ENCODE assay signal across 11 cellular contexts in the genomic region with DNA sequence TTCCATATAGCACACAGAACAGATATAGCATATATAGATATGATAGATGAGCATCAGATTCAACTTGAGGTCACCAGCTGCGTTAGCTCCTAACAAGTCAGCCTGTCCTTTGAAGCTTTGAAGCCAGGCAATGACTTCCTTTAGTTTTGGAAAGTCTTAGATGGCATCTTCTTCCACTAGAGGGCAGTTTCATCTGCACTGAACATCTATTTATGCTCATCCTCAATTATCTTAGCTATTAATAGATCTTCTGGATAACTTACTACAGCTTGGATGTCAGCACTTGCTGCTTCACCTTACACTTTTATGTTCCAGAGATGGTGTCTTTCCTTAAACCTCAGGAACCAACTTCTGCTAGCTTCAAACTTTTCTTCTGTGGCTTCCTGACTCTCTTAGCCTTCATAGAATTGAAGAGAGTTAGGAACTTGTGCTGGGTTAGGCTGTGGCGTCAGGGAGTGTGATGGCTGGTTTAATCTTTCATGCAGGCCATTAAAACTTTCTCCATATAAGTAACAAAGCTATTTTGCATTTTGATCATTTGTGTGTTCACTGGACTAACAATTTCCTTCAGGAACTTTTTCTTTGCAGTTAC.
DNase-seq lines count a peak whose midpoint lies in the region; ATAC-seq and TF ChIP-seq lines count a peak whose summit lies in the region.
"Had no signal": no experiment of that assay in that cellular context is flagged by ENCODE, and none has a peak within 500 bp of the region (broad histone marks: within the 10 kb centered on the region; RNA-seq: fewer than 3 reads in every experiment).

No MANE protein-coding gene starts in this region.

- TF ChIP-seq CTCF in A673 (conservative IDR thresholded peaks at IDR 0.05; ENCODE audit: low read depth, low read length) (peak; percentile 69), SK-N-SH (IDR thresholded peaks at IDR 0.05) (peak; percentile 69)

- DNase-seq in A673 (ENCODE audit: low spot score): peak; percentile 65
- no peak for DNase-seq in SK-N-SH
- peak; percentile 21 for DNase-seq in glomerular visceral epithelial cell (ENCODE audit: extremely low spot score)
- DNase-seq in effector memory CD4-positive, alpha-beta T cell: no peak
- no peak for DNase-seq in NCI-H345 treated with DMSO at 0.1 percent for 48 hours (lab: John Stamatoyannopoulos, UW; ENCODE audit: unreplicated experiment)
- DNase-seq in CD8-positive, alpha-beta memory T cell: no peak
- DNase-seq: GDM1 had no signal

- CTCF ChIA-PET in A673 (lab: Charles Lee): interaction anchor here (0.7 kb wide), 1 partner anchor 1366 kb away, joined by 3 read pairs; no protein-coding TSS in a partner anchor
- CTCF ChIA-PET in SK-N-SH (lab: Yijun Ruan, JAX): interaction anchor here (1.6 kb wide), 1 partner anchor 10 kb away, joined by 6 read pairs; no protein-coding TSS in a partner anchor
- CTCF ChIA-PET in CD8-positive, alpha-beta memory T cell (lab: Charles Lee): no interaction called here

- intact Hi-C loops in A673 (cut with micrococcal nuclease; ENCODE audit: unreplicated experiment): loop anchor here (5.0 kb wide), 1 partner anchor 1403 kb away; a partner anchor contains a TSS

- no peaks in the 10 kb centered on the region for H3K4me1 ChIP-seq in A673 (ENCODE audit: insufficient read depth, low read length, poor library complexity, severe bottlenecking)
- no peaks in the 10 kb centered on the region for H3K4me1 ChIP-seq in SK-N-SH (ENCODE audit: control insufficient read depth in 1 of 2, insufficient read depth in 2 of 2, low read depth in 1 of 2, low read length in 1 of 2)
- no peaks in the 10 kb centered on the region for H3K4me1 ChIP-seq in effector memory CD4-positive, alpha-beta T cell (ENCODE audit: control insufficient read depth, insufficient read depth, low read length, poor library complexity, severe bottlenecking)
- no peaks in the 10 kb centered on the region for H3K4me1 ChIP-seq in CD8-positive, alpha-beta memory T cell (ENCODE audit: insufficient read depth, low read length)

- no peaks in the 10 kb centered on the region for H3K79me2 ChIP-seq in SK-N-SH (ENCODE audit: insufficient read depth)

- peak; percentile 48 for ATAC-seq in GM18868 (IDR thresholded peaks at IDR 0.05; ENCODE audit: unreplicated experiment)
- ATAC-seq in HG03442 (IDR thresholded peaks at IDR 0.05; ENCODE audit: unreplicated experiment): no peak

- H3K9me3 ChIP-seq in A673 (ENCODE audit: low read depth, low read length, poor library complexity, severe bottlenecking): peaks cover 4% of the 10 kb centered on the region
- 0 out of 2 replicates have a peak, but pooled peaks cover 3% of the 10 kb centered on the region for H3K9me3 ChIP-seq in SK-N-SH
- H3K9me3 ChIP-seq in effector memory CD4-positive, alpha-beta T cell (ENCODE audit: control insufficient read depth, low read length): no peaks in the 10 kb centered on the region
- no peaks in the 10 kb centered on the region for H3K9me3 ChIP-seq in CD8-positive, alpha-beta memory T cell (ENCODE audit: low read length)

- WGBS in SK-N-SH (ENCODE audit: low lambda C conversion rate): 83% methylated on average over 2 of the region's 2 CpGs

- H3K36me3 ChIP-seq in A673 (ENCODE audit: insufficient read depth, low read length, poor library complexity, severe bottlenecking) (no peaks in the 10 kb centered on the region), SK-N-SH (replicated peaks in 1 of 2; ENCODE audit: control insufficient read depth in 1 of 2, insufficient read depth in 2 of 2, low read length in 1 of 2) (no peaks in the 10 kb centered on the region)
- no peaks in the 10 kb centered on the region for H3K36me3 ChIP-seq in effector memory CD4-positive, alpha-beta T cell (ENCODE audit: control insufficient read depth, insufficient read depth, low read length)
- H3K36me3 ChIP-seq in CD8-positive, alpha-beta memory T cell (ENCODE audit: insufficient read depth, low read length): no peaks in the 10 kb centered on the region

- H3K4me3 Mint-ChIP-seq in CD8-positive, alpha-beta memory T cell: no peak overlapping the region
- H3K4me3 Mint-ChIP-seq: dendritic cell treated with granulocyte-macrophage colony-stimulating factor and Interleukin-4, amounts not matched to agents 40 ng/mL and 50 ng/mL, for 4 days; T-helper 1 cell treated with Interleukin-12 subunit alpha and Interleukin-12 subunit beta and Interleukin-4 antibody, amounts not matched to agents 30 μg/mL and 1 μg/mL, for 36 hours had no signal

- POLR2A ChIA-PET in A673 (lab: Charles Lee; ENCODE audit: low non-redundant PET) (no interaction called here), SK-N-SH (lab: Yijun Ruan, JAX) (interaction anchor here (0.6 kb wide), 1 partner anchor 1311 kb away, joined by 3 read pairs; no protein-coding TSS in a partner anchor)
- POLR2A ChIA-PET in CD8-positive, alpha-beta memory T cell (lab: Charles Lee): no interaction called here

- peak; percentile 60 for TF ChIP-seq RAD21 in SK-N-SH (IDR thresholded peaks at IDR 0.05; ENCODE audit: low read length)

- no peaks in the 10 kb centered on the region for H3K36me3 Mint-ChIP-seq in CD8-positive, alpha-beta memory T cell

- H3K27me3 ChIP-seq in A673 (replicated peaks; ENCODE audit: insufficient read depth, low read depth, low read length, poor library complexity): no peaks in the 10 kb centered on the region
- H3K27me3 ChIP-seq in SK-N-SH (ENCODE audit: insufficient read depth): no peaks in the 10 kb centered on the region
- no peaks in the 10 kb centered on the region for H3K27me3 ChIP-seq in effector memory CD4-positive, alpha-beta T cell (replicated peaks; ENCODE audit: control insufficient read depth, insufficient read depth, low read length, poor library complexity, severe bottlenecking)
- no peaks in the 10 kb centered on the region for H3K27me3 ChIP-seq in CD8-positive, alpha-beta memory T cell (ENCODE audit: insufficient read depth, low read length, poor library complexity, severe bottlenecking)

- H3K9me3 Mint-ChIP-seq in CD8-positive, alpha-beta memory T cell: peaks cover 0 to 9% (median 6%) of the 10 kb centered on the region in 5 donors
- H3K9me3 Mint-ChIP-seq: dendritic cell treated with granulocyte-macrophage colony-stimulating factor and Interleukin-4, amounts not matched to agents 40 ng/mL and 50 ng/mL, for 4 days; T-helper 1 cell treated with Interleukin-12 subunit alpha and Interleukin-12 subunit beta and Interleukin-4 antibody, amounts not matched to agents 30 μg/mL and 1 μg/mL, for 36 hours had no signal

- H3K27ac Mint-ChIP-seq in CD8-positive, alpha-beta memory T cell: no peak overlapping the region
- H3K27ac Mint-ChIP-seq: dendritic cell treated with granulocyte-macrophage colony-stimulating factor and Interleukin-4, amounts not matched to agents 40 ng/mL and 50 ng/mL, for 4 days; T-helper 1 cell treated with Interleukin-12 subunit alpha and Interleukin-12 subunit beta and Interleukin-4 antibody, amounts not matched to agents 30 μg/mL and 1 μg/mL, for 36 hours had no signal

- BruUV-seq in A673 (replicated peaks; lab: Mats Ljungman, UMichigan): no TSS peak

- no peaks in the 10 kb centered on the region for H3K4me1 Mint-ChIP-seq in CD8-positive, alpha-beta memory T cell

- H3K9ac ChIP-seq in SK-N-SH: no peak overlapping the region

- no peaks in the 10 kb centered on the region for H3K27me3 Mint-ChIP-seq in CD8-positive, alpha-beta memory T cell
- H3K27me3 Mint-ChIP-seq: dendritic cell treated with granulocyte-macrophage colony-stimulating factor and Interleukin-4, amounts not matched to agents 40 ng/mL and 50 ng/mL, for 4 days had no signal

- H2AFZ ChIP-seq in SK-N-SH (ENCODE audit: low read depth): no peak overlapping the region

- H3K4me3 ChIP-seq in A673 (ENCODE audit: low read depth, low read length, poor library complexity, severe bottlenecking): no peak overlapping the region
- no peak overlapping the region for H3K4me3 ChIP-seq in SK-N-SH (ENCODE audit: low read depth in 2 of 2, low read length in 1 of 2)
- H3K4me3 ChIP-seq in effector memory CD4-positive, alpha-beta T cell (ENCODE audit: insufficient read depth, low read depth, low read length, poor library complexity, severe bottlenecking): no peak overlapping the region
- no peak overlapping the region for H3K4me3 ChIP-seq in CD8-positive, alpha-beta memory T cell (ENCODE audit: low read length)

- H3K4me2 ChIP-seq in SK-N-SH: no peak overlapping the region

- no peaks in the 10 kb centered on the region for H3K9me2 ChIP-seq in SK-N-SH

- no peak overlapping the region for H3K27ac ChIP-seq in A673 (ENCODE audit: low read depth, low read length, poor library complexity, severe bottlenecking)
- no peak overlapping the region for H3K27ac ChIP-seq in SK-N-SH (ENCODE audit: low read depth in 2 of 2, low read length in 1 of 2)
- no peak overlapping the region for H3K27ac ChIP-seq in effector memory CD4-positive, alpha-beta T cell (ENCODE audit: insufficient read depth, low read length, poor library complexity, severe bottlenecking)
- no peak overlapping the region for H3K27ac ChIP-seq in CD8-positive, alpha-beta memory T cell (ENCODE audit: low read depth, low read length)

- no peaks in the 10 kb centered on the region for H3F3A ChIP-seq in SK-N-SH (replicated peaks; ENCODE audit: insufficient read depth)

- H4K20me1 ChIP-seq in SK-N-SH (ENCODE audit: insufficient read depth): no peaks in the 10 kb centered on the region

- no peak for TF ChIP-seq EP300 in SK-N-SH (IDR thresholded peaks at IDR 0.05; ENCODE audit: borderline replicate concordance in 1 of 2, low read depth in 1 of 2, low read length in 1 of 2)

TF ChIP-seq in SK-N-SH, 30 proteins besides CTCF, POLR2A, EP300 and RAD21:
- TF ChIP-seq NFIC (IDR thresholded peaks at IDR 0.05; ENCODE audit: borderline replicate concordance) (no peak), SMC3 (IDR thresholded peaks at IDR 0.05; ENCODE audit: low read depth, low read length) (peak; percentile 48; the same call in 1 of the 2 replicates), FOSL2 (IDR thresholded peaks at IDR 0.05; ENCODE audit: borderline replicate concordance, low read depth) (no peak)

Comparison
In these comparisons a context has a peak if more than half of its experiments do, and no peak if none do; other contexts are left out.
1. DNase-seq: peak in A673 (single experiment) and glomerular visceral epithelial cell (single experiment); none in SK-N-SH (single experiment), effector memory CD4-positive, alpha-beta T cell (0 of 3), NCI-H345 treated with DMSO at 0.1 percent for 48 hours (single experiment) and CD8-positive, alpha-beta memory T cell (0 of 5).